Comparison of ENCODE assay signal across 8 cellular contexts in genomic region chr14:54901380-54902142, GRCh38. TPM values are rescaled to one million over a fixed set of nuclear protein-coding genes. Genes with fewer than 3 reads are reported as not detected.
DNase-seq lines count a peak whose midpoint lies in the region; ATAC-seq and TF ChIP-seq lines count a peak whose summit lies in the region.

No MANE protein-coding gene starts in this region.

- peaks cover 20 to 25% of the 10 kb centered on the region in 2 experiments for H3K4me1 ChIP-seq in neutrophil (ENCODE audit: control insufficient read depth in 1 of 2, insufficient read depth in 1 of 2, low read depth in 1 of 2, low read length in 1 of 2)

- TF ChIP-seq CTCF in neutrophil (IDR thresholded peaks at IDR 0.05), result no peak

- ATAC-seq in Right ventricle myocardium superior (ENCODE audit: poor library complexity), result peak; percentile 18
- no peak for ATAC-seq in Right ventricle myocardium inferior
- peak; percentile 39 for ATAC-seq in esophagus mucosa
- ATAC-seq in HG03175 (IDR thresholded peaks at IDR 0.05; ENCODE audit: unreplicated experiment), result no peak
- ATAC-seq in GM21390 (IDR thresholded peaks at IDR 0.05; ENCODE audit: unreplicated experiment), result no peak

- peak overlapping the region; percentile 87 to 93 for H3K4me3 ChIP-seq in neutrophil (ENCODE audit: low read depth in 1 of 2, low read length in 1 of 2)

- no peaks in the 10 kb centered on the region for H3K36me3 ChIP-seq in neutrophil

- intact Hi-C loops in Right ventricle myocardium superior (cut with DNase I) (no loop called here), Right ventricle myocardium inferior (cut with DNase I) (no loop called here)

- H3K9me3 ChIP-seq in neutrophil, result no peaks in the 10 kb centered on the region

- H3K27ac ChIP-seq in neutrophil, result peak overlapping the region; percentile 80

- DNase-seq in Right ventricle myocardium superior, result no peak
- DNase-seq in Right ventricle myocardium inferior (ENCODE audit: missing footprints), result no peak
- DNase-seq in T-helper 9 cell, result peak; percentile 7
- no peak for DNase-seq in iPS-NIHi11 (ENCODE audit: low spot score)

- peaks cover 6% of the 10 kb centered on the region for H3K27me3 ChIP-seq in neutrophil

RNA-seq across cellular contexts. Expression of gene GCH1, which starts 1.1 kb away (rescaled TPM):
- total RNA-seq in Right ventricle myocardium superior (1.9 TPM), Right ventricle myocardium inferior (2.4 TPM), esophagus mucosa (8.9 TPM)

Comparison
In these comparisons a context has a peak if more than half of its experiments do, and no peak if none do; other contexts are left out.
1. ATAC-seq: peak in Right ventricle myocardium superior (single experiment) and esophagus mucosa (single experiment); none in Right ventricle myocardium inferior (single experiment), HG03175 (single experiment) and GM21390 (single experiment).